Comparison of ENCODE assay signal across 12 cellular contexts in genomic region chr1:208159542-208160258, GRCh38.
A peak's percentile ranks its signal among the peaks of the same experiment; 100 is the strongest.
DNase-seq lines count a peak whose midpoint lies in the region; ATAC-seq, FAIRE-seq and TF ChIP-seq lines count a peak whose summit lies in the region.
"Had no signal": no experiment of that assay in that cellular context is flagged by ENCODE, and none has a peak within 500 bp of the region (broad histone marks: within the 10 kb centered on the region; RNA-seq: fewer than 3 reads in every experiment).

No MANE protein-coding gene starts in this region.

- ATAC-seq in HG02884 (IDR thresholded peaks at IDR 0.05; ENCODE audit: unreplicated experiment) (peak; percentile 39), K562 (peak; percentile 26), GM18909 (IDR thresholded peaks at IDR 0.05; ENCODE audit: poor library complexity, unreplicated experiment) (no peak)
- ATAC-seq: activated T-cell treated with anti-CD3 and anti-CD28 coated beads, Interleukin-2, amount 50 U/mL, for 72 hours; GM12878 had no signal

- H3K27me3 Mint-ChIP-seq in activated CD4-positive, alpha-beta T cell treated with anti-CD3 and anti-CD28 coated beads, Interleukin-2, amount 10 ng/mL, durations not matched to agents 24 days and 14 days, result peaks cover 26% of the 10 kb centered on the region

- H4K20me1 ChIP-seq in K562 (replicated peaks; ENCODE audit: control insufficient read depth, insufficient read depth, low read length), result no peaks in the 10 kb centered on the region

- POLR2A ChIA-PET in K562 (lab: Yijun Ruan, JAX), result interaction anchor here (0.7 to 1.0 kb wide), 4 partner anchors 8 to 1427 kb away, joined by 3 to 4 read pairs (median 3); no protein-coding TSS in a partner anchor

- TF ChIP-seq CTCF in K562 (IDR thresholded peaks at IDR 0.05 in 2 of 3, conservative IDR thresholded peaks at IDR 0.05 in 1 of 3; ENCODE audit: insufficient read depth in 2 of 3, low read depth in 1 of 3, low read length in 3 of 3) (no peak), tibial artery (IDR thresholded peaks at IDR 0.05) (no peak)

- WGBS in K562 (ENCODE audit: insufficient coverage, low coverage, missing lambda C conversion rate), result 27% methylated on average over 11 of the region's 11 CpGs

- TF ChIP-seq RAD21 in K562 (CRISPR knock-in tag; conservative IDR thresholded peaks at IDR 0.05 in 1 of 2, IDR thresholded peaks at IDR 0.05 in 1 of 2), result no peak

- H3K4me1 ChIP-seq in K562 (replicated peaks in 1 of 2; ENCODE audit: control insufficient read depth in 2 of 2, insufficient read depth in 2 of 2, low read length in 2 of 2), result peaks cover 22 to 26% of the 10 kb centered on the region in 2 experiments; a peak in 4 of 5 replicates
- H3K4me1 ChIP-seq in tibial artery, result peaks cover 0 to 71% (median 35%) of the 10 kb centered on the region in 4 donors

- H3K36me3 Mint-ChIP-seq in activated CD4-positive, alpha-beta T cell treated with anti-CD3 and anti-CD28 coated beads, Interleukin-2, amount 10 ng/mL, durations not matched to agents 24 days and 14 days (ENCODE audit: low read depth), result no peaks in the 10 kb centered on the region

- no peaks in the 10 kb centered on the region for H3K9me1 ChIP-seq in K562 (ENCODE audit: control insufficient read depth, insufficient read depth, low read length)

- no TSS peak for BruUV-seq in K562 (replicated peaks; lab: Mats Ljungman, UMichigan)

- H3K4me3 ChIP-seq in K562, result no peak overlapping the region
- no peak overlapping the region for H3K4me3 ChIP-seq in tibial artery
- H3K4me3 ChIP-seq: GM12878 had no signal

- no peak for TF ChIP-seq EP300 in K562 (IDR thresholded peaks at IDR 0.05; ENCODE audit: low read length)

- CTCF ChIA-PET in K562 (lab: Yijun Ruan, JAX; ENCODE audit: low intra/inter-chr PET ratio), result no interaction called here

- no peaks in the 10 kb centered on the region for H3K36me3 ChIP-seq in K562 (ENCODE audit: control insufficient read depth, insufficient read depth, low read length)
- no peaks in the 10 kb centered on the region for H3K36me3 ChIP-seq in tibial artery

- H3K27ac ChIP-seq in K562 (ENCODE audit: extremely low read depth, low read depth, low read length), result no peak overlapping the region
- H3K27ac ChIP-seq in tibial artery, result peak overlapping the region; percentile 30 to 36

- intact Hi-C loops in K562 (cut with micrococcal nuclease), result no loop called here
- intact Hi-C loops in tibial artery (cut with DNase I; ENCODE audit: low total_unique reads), result no loop called here
- intact Hi-C loops in activated CD4-positive, alpha-beta T cell treated with anti-CD3 and anti-CD28 coated beads, Interleukin-2, amount 10 ng/mL, durations not matched to agents 24 days and 14 days (cut with micrococcal nuclease), result no loop called here

- TF ChIP-seq POLR2A in K562 (conservative IDR thresholded peaks at IDR 0.05), result no peak

- H3K4me3 Mint-ChIP-seq in activated CD4-positive, alpha-beta T cell treated with anti-CD3 and anti-CD28 coated beads, Interleukin-2, amount 10 ng/mL, durations not matched to agents 24 days and 14 days, result no peak overlapping the region
- H3K4me3 Mint-ChIP-seq: activated T-cell treated with anti-CD3 and anti-CD28 coated beads, Interleukin-2, amount 50 U/mL, for 72 hours had no signal

- H3K9me3 Mint-ChIP-seq in activated CD4-positive, alpha-beta T cell treated with anti-CD3 and anti-CD28 coated beads, Interleukin-2, amount 10 ng/mL, durations not matched to agents 24 days and 14 days, result no peaks in the 10 kb centered on the region
- H3K9me3 Mint-ChIP-seq: activated T-cell treated with anti-CD3 and anti-CD28 coated beads, Interleukin-2, amount 50 U/mL, for 72 hours had no signal

- no peak overlapping the region for H2AFZ ChIP-seq in K562 (ENCODE audit: low read depth, low read length)

- in situ Hi-C loops in K562 (cut with MboI), result no loop called here
- in situ Hi-C loops in ACHN (cut with HindIII; ENCODE audit: low pct_ligation_motif_present, low pct_unique_long_range_greater_than_20kb, low sequenced_read_pairs), result no loop called here

- no peak overlapping the region for H3K27ac Mint-ChIP-seq in activated CD4-positive, alpha-beta T cell treated with anti-CD3 and anti-CD28 coated beads, Interleukin-2, amount 10 ng/mL, durations not matched to agents 24 days and 14 days
- H3K27ac Mint-ChIP-seq: activated T-cell treated with anti-CD3 and anti-CD28 coated beads, Interleukin-2, amount 50 U/mL, for 72 hours had no signal

- peak; percentile 30 to 58 (median 46) for DNase-seq in K562 (ENCODE audit: extremely low read depth in 1 of 4, low spot score in 3 of 4)
- DNase-seq in kidney glomerular epithelial cell (lab: John Stamatoyannopoulos, UW), result peak; percentile 73
- DNase-seq in tibial artery, result peak in 1 of 2 donors; percentile 64
- no peak for DNase-seq in activated CD4-positive, alpha-beta T cell treated with anti-CD3 and anti-CD28 coated beads, Interleukin-2, amount 10 ng/mL, durations not matched to agents 24 days and 14 days
- no peak for DNase-seq in ACHN
- DNase-seq in central memory CD4-positive, alpha-beta T cell, result no peak
- DNase-seq: activated T-cell treated with anti-CD3 and anti-CD28 coated beads, Interleukin-2, amount 50 U/mL, for 72 hours; retina; SW 1271 had no signal

- H3K79me2 ChIP-seq in K562 (ENCODE audit: control insufficient read depth, insufficient read depth, low read length), result no peaks in the 10 kb centered on the region

- no peaks in the 10 kb centered on the region for H3K9me3 ChIP-seq in K562 (replicated peaks; ENCODE audit: control insufficient read depth, insufficient read depth, low read depth, low read length)
- H3K9me3 ChIP-seq in tibial artery, result no peaks in the 10 kb centered on the region

- no peaks in the 10 kb centered on the region for H3K4me1 Mint-ChIP-seq in activated CD4-positive, alpha-beta T cell treated with anti-CD3 and anti-CD28 coated beads, Interleukin-2, amount 10 ng/mL, durations not matched to agents 24 days and 14 days

- H3K9ac ChIP-seq in K562 (ENCODE audit: insufficient read depth in 1 of 2, low read depth in 2 of 2, low read length in 2 of 2), result peak overlapping the region in 1 of 2 experiments; percentile 80; a peak in 2 of 4 replicates

- H3K4me2 ChIP-seq in K562 (ENCODE audit: insufficient read depth, low read length), result no peak overlapping the region

- peaks cover 6 to 26% of the 10 kb centered on the region in 2 experiments; a peak in 4 of 5 replicates for H3K27me3 ChIP-seq in K562 (ENCODE audit: control insufficient read depth in 2 of 2, insufficient read depth in 2 of 2, low read length in 2 of 2)
- no peaks in the 10 kb centered on the region for H3K27me3 ChIP-seq in tibial artery

- no peak for FAIRE-seq in K562 (lab: Jason Lieb, UNC)
- FAIRE-seq: GM12878 had no signal

TF ChIP-seq in K562, 482 proteins besides CTCF, POLR2A, EP300 and RAD21:
- peak; percentile 35; the same call in 1 of the 2 replicates for TF ChIP-seq GATA2 (CRISPR knock-in tag; IDR thresholded peaks at IDR 0.05)
- TF ChIP-seq, protein P1, sequence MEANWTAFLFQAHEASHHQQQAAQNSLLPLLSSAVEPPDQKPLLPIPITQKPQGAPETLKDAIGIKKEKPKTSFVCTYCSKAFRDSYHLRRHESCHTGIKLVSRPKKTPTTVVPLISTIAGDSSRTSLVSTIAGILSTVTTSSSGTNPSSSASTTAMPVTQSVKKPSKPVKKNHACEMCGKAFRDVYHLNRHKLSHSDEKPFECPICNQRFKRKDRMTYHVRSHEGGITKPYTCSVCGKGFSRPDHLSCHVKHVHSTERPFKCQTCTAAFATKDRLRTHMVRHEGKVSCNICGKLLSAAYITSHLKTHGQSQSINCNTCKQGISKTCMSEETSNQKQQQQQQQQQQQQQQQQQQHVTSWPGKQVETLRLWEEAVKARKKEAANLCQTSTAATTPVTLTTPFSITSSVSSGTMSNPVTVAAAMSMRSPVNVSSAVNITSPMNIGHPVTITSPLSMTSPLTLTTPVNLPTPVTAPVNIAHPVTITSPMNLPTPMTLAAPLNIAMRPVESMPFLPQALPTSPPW (CRISPR knock-in tag; IDR thresholded peaks at IDR 0.05), result peak; percentile 30; the same call in 1 of the 2 replicates
- TF ChIP-seq CBFA2T3 (IDR thresholded peaks at IDR 0.05), result peak; percentile 71
- TF ChIP-seq HNRNPLL (IDR thresholded peaks at IDR 0.05; ENCODE audit: low read depth, low read length, poor library complexity, severe bottlenecking), result no peak
- peak; percentile 36 for TF ChIP-seq TCF3 (CRISPR knock-in tag; IDR thresholded peaks at IDR 0.05)
- peak; percentile 44 for TF ChIP-seq CBFA2T2 (conservative IDR thresholded peaks at IDR 0.05)
- no peak for TF ChIP-seq CUX1 (CRISPR knock-in tag; IDR thresholded peaks at IDR 0.05)

Comparison
In these comparisons a context has a peak if more than half of its experiments do, and no peak if none do; other contexts are left out.
1. DNase-seq: peak in K562 (4 of 4) and kidney glomerular epithelial cell (single experiment); none in activated CD4-positive, alpha-beta T cell treated with anti-CD3 and anti-CD28 coated beads, Interleukin-2, amount 10 ng/mL, durations not matched to agents 24 days and 14 days (single experiment), ACHN (single experiment) and central memory CD4-positive, alpha-beta T cell (single experiment).